Comparison of ENCODE assay signal across 7 cellular contexts in genomic region chr1:31593770-31594632, GRCh38. TPM values are rescaled to one million over a fixed set of nuclear protein-coding genes. Genes with fewer than 3 reads are reported as not detected.
DNase-seq lines count a peak whose midpoint lies in the region; ATAC-seq, FAIRE-seq and TF ChIP-seq lines count a peak whose summit lies in the region.

No MANE protein-coding gene starts in this region.

- no peak overlapping the region for H3K27ac Mint-ChIP-seq in activated naive CD4-positive, alpha-beta T cell treated with anti-CD3 and anti-CD28 coated beads for 36 hours

- TF ChIP-seq CTCF in GM12873 (IDR thresholded peaks at IDR 0.05; ENCODE audit: insufficient read depth, low read depth, low read length, missing control alignments) (peak; percentile 99), RWPE2 (IDR thresholded peaks at IDR 0.05; ENCODE audit: poor library complexity, severe bottlenecking) (peak; percentile 90), heart right ventricle (IDR thresholded peaks at IDR 0.05) (peak; percentile 81 to 93 (median 91))

- H3K4me3 ChIP-seq in RWPE2 (ENCODE audit: severe bottlenecking) (no peak overlapping the region), heart right ventricle (no peak overlapping the region), small intestine (ENCODE audit: low read depth in 1 of 2, low read length in 2 of 2) (no peak overlapping the region)

- H3K4me3 Mint-ChIP-seq in activated naive CD4-positive, alpha-beta T cell treated with anti-CD3 and anti-CD28 coated beads for 36 hours: no peak overlapping the region

- H3K27ac ChIP-seq in RWPE2 (ENCODE audit: poor library complexity, severe bottlenecking) (no peak overlapping the region), heart right ventricle (no peak overlapping the region), small intestine (ENCODE audit: low read depth in 1 of 2, low read length in 1 of 2) (no peak overlapping the region)

- ATAC-seq in RWPE2 (ENCODE audit: low read depth): peak; percentile 89
- peak; percentile 74 to 93 (median 86) for ATAC-seq in heart right ventricle

- CTCF ChIA-PET in activated naive CD4-positive, alpha-beta T cell treated with anti-CD3 and anti-CD28 coated beads for 36 hours (lab: Charles Lee): interaction anchor here (0.6 to 1.2 kb wide), 3 partner anchors 25 to 158 kb away, joined by 3 to 7 read pairs (median 3); no protein-coding TSS in a partner anchor

- no peaks in the 10 kb centered on the region for H3K9me3 Mint-ChIP-seq in activated naive CD4-positive, alpha-beta T cell treated with anti-CD3 and anti-CD28 coated beads for 36 hours

- H3K9me3 ChIP-seq in RWPE2 (ENCODE audit: severe bottlenecking) (no peaks in the 10 kb centered on the region), heart right ventricle (no peaks in the 10 kb centered on the region), small intestine (ENCODE audit: control insufficient read depth, low read depth) (no peaks in the 10 kb centered on the region)

- H3K27me3 Mint-ChIP-seq in activated naive CD4-positive, alpha-beta T cell treated with anti-CD3 and anti-CD28 coated beads for 36 hours (ENCODE audit: low read depth): peaks cover 10% of the 10 kb centered on the region

- 43 to 55% methylated on average over 10 of the region's 10 CpGs for WGBS in heart right ventricle, 2 donors
- WGBS in small intestine, 3 donors: 31 to 41% (median 41%) methylated on average over 10 of the region's 10 CpGs

- H3K27me3 ChIP-seq in RWPE2 (ENCODE audit: insufficient read depth, poor library complexity, severe bottlenecking) (no peaks in the 10 kb centered on the region), heart right ventricle (peaks cover 0 to 6% (median 0%) of the 10 kb centered on the region in 7 donors), small intestine (ENCODE audit: control insufficient read depth in 2 of 2, insufficient read depth in 2 of 2, low read length in 2 of 2) (no peaks in the 10 kb centered on the region)

- DNase-seq in Kasumi-1 (lab: John Stamatoyannopoulos, UW): peak; percentile 29 to 57
- peak; percentile 69 for DNase-seq in RWPE2 (ENCODE audit: low spot score)
- peak; percentile 83 for DNase-seq in activated naive CD4-positive, alpha-beta T cell treated with anti-CD3 and anti-CD28 coated beads for 36 hours
- peak; percentile 82 to 87 for DNase-seq in heart right ventricle
- peak; percentile 88 for DNase-seq in small intestine
- DNase-seq in midbrain (lab: John Stamatoyannopoulos, UW): no peak

- H3K36me3 Mint-ChIP-seq in activated naive CD4-positive, alpha-beta T cell treated with anti-CD3 and anti-CD28 coated beads for 36 hours (ENCODE audit: low read depth): no peaks in the 10 kb centered on the region

- H3K36me3 ChIP-seq in RWPE2 (ENCODE audit: low read depth): no peaks in the 10 kb centered on the region
- H3K36me3 ChIP-seq in heart right ventricle: no peaks in the 10 kb centered on the region
- no peaks in the 10 kb centered on the region for H3K36me3 ChIP-seq in small intestine (ENCODE audit: control insufficient read depth in 2 of 2, insufficient read depth in 2 of 2, low read length in 2 of 2)

- H3K4me1 Mint-ChIP-seq in activated naive CD4-positive, alpha-beta T cell treated with anti-CD3 and anti-CD28 coated beads for 36 hours (ENCODE audit: low read depth): no peaks in the 10 kb centered on the region

- no peak for FAIRE-seq in small intestine (lab: Jason Lieb, UNC)

- H3K4me1 ChIP-seq in RWPE2 (ENCODE audit: insufficient read depth, poor library complexity, severe bottlenecking) (peaks cover 11% of the 10 kb centered on the region), heart right ventricle (peaks cover under 1 to 62% (median 15%) of the 10 kb centered on the region in 9 donors), small intestine (ENCODE audit: control insufficient read depth in 2 of 2, insufficient read depth in 1 of 2, low read depth in 1 of 2, low read length in 1 of 2) (no peaks in the 10 kb centered on the region)

- intact Hi-C loops in activated naive CD4-positive, alpha-beta T cell treated with anti-CD3 and anti-CD28 coated beads for 36 hours (cut with micrococcal nuclease): loop anchor here (1.0 kb wide), 1 partner anchor 30 kb away; no protein-coding TSS in a partner anchor
- intact Hi-C loops in heart right ventricle (cut with DNase I): loop anchor here in 9 of 10 donors (1.0 to 2.0 kb wide), 3 partner anchors 27 to 30 kb away; no protein-coding TSS in a partner anchor

RNA-seq across cellular contexts. Expression of gene TINAGL1, which starts 17.7 kb away (rescaled TPM):
- not detected for total RNA-seq in activated naive CD4-positive, alpha-beta T cell treated with anti-CD3 and anti-CD28 coated beads for 36 hours
- total RNA-seq in heart right ventricle: 100 to 1,000 TPM; 139 to 336 (median 188) TPM
- polyA plus RNA-seq in heart right ventricle: 100 to 1,000 TPM; 268 to 332 TPM
- 10 to 100 TPM; 34.9 to 92.3 (median 44.5) TPM for polyA plus RNA-seq in small intestine

RNA-seq across cellular contexts. Expression of gene HCRTR1, which starts 23.5 kb away (rescaled TPM):
- total RNA-seq in activated naive CD4-positive, alpha-beta T cell treated with anti-CD3 and anti-CD28 coated beads for 36 hours: not detected
- total RNA-seq in heart right ventricle: under 1 TPM in 6 of 10 donors, not detected in 4; 0.17 to 0.92 (median 0.37) TPM
- polyA plus RNA-seq in heart right ventricle (1 to 10 TPM in 1 of 2 donors, under 1 TPM in 1; 0.20 to 1.5 TPM), small intestine (under 1 TPM in 1 of 3 donors, not detected in 2; 0.06 TPM)

RNA-seq across cellular contexts. Expression of gene PEF1, which starts 50.7 kb away (rescaled TPM):
- 10 to 100 TPM; 79.6 to 80.6 TPM for total RNA-seq in activated naive CD4-positive, alpha-beta T cell treated with anti-CD3 and anti-CD28 coated beads for 36 hours
- total RNA-seq in heart right ventricle: 10 to 100 TPM; 35.0 to 47.9 (median 40.0) TPM
- 10 to 100 TPM; 35.4 to 94.3 TPM for polyA plus RNA-seq in heart right ventricle
- 10 to 100 TPM; 55.5 to 72.2 (median 58.9) TPM for polyA plus RNA-seq in small intestine

Comparison
In these comparisons a context has a peak if more than half of its experiments do, and no peak if none do; other contexts are left out.
1. RNA of gene TINAGL1, which starts 17.7 kb away (total RNA-seq): 139 to 336 TPM in heart right ventricle; not detected in activated naive CD4-positive, alpha-beta T cell treated with anti-CD3 and anti-CD28 coated beads for 36 hours; every median in the first group is over 100 times any median in the second.
2. Peak in every context shown above with its lines, with median percentiles within 50 percentile points of each other: CTCF ChIP-seq.